Comparison of ENCODE assay signal across 1 cellular context in genomic region chr5:181173027-181173419, GRCh38.
TF ChIP-seq lines count a peak whose summit lies in the region.

No MANE protein-coding gene starts in this region.

TF ChIP-seq in endothelial cell of umbilical vein, 7 proteins besides CTCF, POLR2A, EP300 and RAD21:
- no peak for TF ChIP-seq MAX (IDR thresholded peaks at IDR 0.05; ENCODE audit: insufficient read depth, insufficient read length)
- TF ChIP-seq GATA2 (IDR thresholded peaks at IDR 0.05; ENCODE audit: insufficient read depth, insufficient read length, low read depth, low read length), result no peak
- TF ChIP-seq JUN (IDR thresholded peaks at IDR 0.05; ENCODE audit: borderline replicate concordance, insufficient read depth, insufficient read length, low read depth), result no peak
- no peak for TF ChIP-seq POLR2AphosphoS5 (IDR thresholded peaks at IDR 0.05; ENCODE audit: insufficient read depth, low read depth, low read length)
- TF ChIP-seq MYC (IDR thresholded peaks at IDR 0.05; ENCODE audit: low read depth, low read length), result no peak
- TF ChIP-seq EZH2 (IDR thresholded peaks at IDR 0.05; ENCODE audit: borderline replicate concordance, low read depth, low read length, severe bottlenecking), result no peak
- no peak for TF ChIP-seq FOS (IDR thresholded peaks at IDR 0.05; ENCODE audit: borderline replicate concordance, insufficient read depth, low read length)
